Comparison of ENCODE assay signal across 1 cellular context in genomic region chr13:90293793-90294361, GRCh38.
TF ChIP-seq lines count a peak whose summit lies in the region.

No MANE protein-coding gene starts in this region.

TF ChIP-seq in GM23338, 12 proteins besides CTCF, POLR2A, EP300 and RAD21 (continued from another document):
- no peak for TF ChIP-seq REST (IDR thresholded peaks at IDR 0.05; ENCODE audit: unreplicated experiment)
- no peak for TF ChIP-seq NANOG (IDR thresholded peaks at IDR 0.05; ENCODE audit: borderline replicate concordance)
- no peak for TF ChIP-seq POLR2AphosphoS5 (IDR thresholded peaks at IDR 0.05; ENCODE audit: low read depth)
- no peak for TF ChIP-seq CREB1 (CRISPR knock-in tag; IDR thresholded peaks at IDR 0.05; ENCODE audit: low read depth)
- no peak for TF ChIP-seq EZH2 (IDR thresholded peaks at IDR 0.05; ENCODE audit: low read depth, unreplicated experiment)
TF ChIP-seq in GM23338: peak in this region for 0.
